ENCODE assay signal across 8 cellular contexts in the genomic region with DNA sequence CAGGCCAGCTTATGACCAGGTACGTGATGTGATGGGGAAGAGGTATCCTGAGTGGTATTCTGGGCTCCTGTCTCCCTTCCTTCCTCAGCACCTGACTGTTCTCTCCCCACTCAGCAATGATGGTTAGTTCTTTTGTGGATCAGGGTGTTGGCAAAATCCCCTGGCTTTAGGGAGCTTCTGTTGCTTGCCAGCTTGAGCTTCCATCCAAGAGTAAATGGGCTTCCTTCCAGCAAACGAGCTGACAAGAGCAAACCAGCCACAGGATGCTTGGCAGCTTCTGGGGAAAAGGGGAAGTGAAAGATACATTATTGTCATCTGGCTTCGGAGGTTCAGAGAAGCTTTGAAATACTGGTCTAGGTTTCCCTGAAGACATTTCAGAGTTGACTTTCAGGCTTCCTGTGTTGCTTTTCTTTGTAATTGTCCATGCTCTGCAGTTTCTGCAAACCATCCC. TPM values are rescaled to one million over a fixed set of nuclear protein-coding genes. Genes with fewer than 3 reads are reported as not detected.
DNase-seq lines count a peak whose midpoint lies in the region; ATAC-seq and TF ChIP-seq lines count a peak whose summit lies in the region.

No MANE protein-coding gene starts in this region.

- POLR2A ChIA-PET in activated CD4-positive, alpha-beta T cell treated with anti-CD3 and anti-CD28 coated beads, Interleukin-2, amount 10 ng/mL, durations not matched to agents 7 days and 5 days (lab: Charles Lee) = no interaction called here
- POLR2A ChIA-PET in activated naive CD8-positive, alpha-beta T cell treated with anti-CD3 and anti-CD28 coated beads, Interleukin-2, amount 10 ng/mL, durations not matched to agents 7 days and 5 days (lab: Charles Lee) = interaction anchor here (1.6 to 1.9 kb wide), 2 partner anchors 148 to 167 kb away, joined by 4 to 5 read pairs; no protein-coding TSS in a partner anchor

- H3K4me2 ChIP-seq in hepatocyte = peak overlapping the region; percentile 86

- H3K27me3 ChIP-seq in hepatocyte = peaks cover 16% of the 10 kb centered on the region
- peaks cover 0 to 19% (median 2%) of the 10 kb centered on the region in 3 donors for H3K27me3 ChIP-seq in psoas muscle (ENCODE audit: insufficient read depth in 3 of 3, low read length in 2 of 3)

- intact Hi-C loops in psoas muscle (cut with DNase I) = no loop called here

- WGBS in hepatocyte (ENCODE audit: low lambda C conversion rate, missing lambda C conversion rate) = 39% methylated on average over 3 of the region's 3 CpGs
- 0 to 10% (median 9%) methylated on average over 3 of the region's 3 CpGs for WGBS in psoas muscle, 3 donors

- peak; percentile 36 for DNase-seq in activated CD4-positive, alpha-beta T cell treated with anti-CD3 and anti-CD28 coated beads, Interleukin-2, amount 10 ng/mL, durations not matched to agents 7 days and 5 days
- no peak for DNase-seq in activated CD4-positive, alpha-beta T cell treated with anti-CD3 and anti-CD28 coated beads for 48 hours
- peak; percentile 56 for DNase-seq in HFFc6
- peak; percentile 78 for DNase-seq in NCI-H1092 treated with DMSO at 0.1 percent for 48 hours (lab: John Stamatoyannopoulos, UW)
- DNase-seq in activated naive CD8-positive, alpha-beta T cell treated with anti-CD3 and anti-CD28 coated beads, Interleukin-2, amount 10 ng/mL, durations not matched to agents 7 days and 5 days = no peak
- DNase-seq in hepatocyte (ENCODE audit: low spot score) = peak; percentile 57
- DNase-seq in substantia nigra (lab: John Stamatoyannopoulos, UW) = peak in 28 of 49 donors; percentile 7 to 90 (median 38)
- no peak for DNase-seq in psoas muscle

- peak overlapping the region; percentile 91 for H3K27ac Mint-ChIP-seq in activated CD4-positive, alpha-beta T cell treated with anti-CD3 and anti-CD28 coated beads, Interleukin-2, amount 10 ng/mL, durations not matched to agents 7 days and 5 days
- H3K27ac Mint-ChIP-seq in HFFc6 = peak overlapping the region; percentile 95
- H3K27ac Mint-ChIP-seq in activated naive CD8-positive, alpha-beta T cell treated with anti-CD3 and anti-CD28 coated beads, Interleukin-2, amount 10 ng/mL, durations not matched to agents 7 days and 5 days = peak overlapping the region; percentile 90

- H3K4me1 ChIP-seq in hepatocyte (ENCODE audit: insufficient read depth) (peaks cover 32% of the 10 kb centered on the region), psoas muscle (peaks cover 34% of the 10 kb centered on the region)

- H3K27me3 Mint-ChIP-seq in activated CD4-positive, alpha-beta T cell treated with anti-CD3 and anti-CD28 coated beads, Interleukin-2, amount 10 ng/mL, durations not matched to agents 7 days and 5 days = no peaks in the 10 kb centered on the region
- H3K27me3 Mint-ChIP-seq in HFFc6 (ENCODE audit: insufficient read depth) = peaks cover 32% of the 10 kb centered on the region
- H3K27me3 Mint-ChIP-seq in activated naive CD8-positive, alpha-beta T cell treated with anti-CD3 and anti-CD28 coated beads, Interleukin-2, amount 10 ng/mL, durations not matched to agents 7 days and 5 days = no peaks in the 10 kb centered on the region

- peaks cover 45% of the 10 kb centered on the region for H3K36me3 Mint-ChIP-seq in activated CD4-positive, alpha-beta T cell treated with anti-CD3 and anti-CD28 coated beads, Interleukin-2, amount 10 ng/mL, durations not matched to agents 7 days and 5 days (ENCODE audit: low read depth)
- H3K36me3 Mint-ChIP-seq in HFFc6 (ENCODE audit: low read depth) = peaks cover 70% of the 10 kb centered on the region
- peaks cover 25% of the 10 kb centered on the region for H3K36me3 Mint-ChIP-seq in activated naive CD8-positive, alpha-beta T cell treated with anti-CD3 and anti-CD28 coated beads, Interleukin-2, amount 10 ng/mL, durations not matched to agents 7 days and 5 days

- H2AFZ ChIP-seq in hepatocyte = no peak overlapping the region

- peaks cover 3% of the 10 kb centered on the region for H4K20me1 ChIP-seq in hepatocyte (ENCODE audit: insufficient read depth, poor library complexity, severe bottlenecking)

- peak overlapping the region; percentile 45 for H3K27ac ChIP-seq in hepatocyte
- H3K27ac ChIP-seq in substantia nigra (ENCODE audit: low read depth, low read length, poor library complexity, severe bottlenecking) = no peak overlapping the region
- no peak overlapping the region for H3K27ac ChIP-seq in psoas muscle

- H3K9me3 ChIP-seq in hepatocyte (ENCODE audit: low read depth) (no peaks in the 10 kb centered on the region), psoas muscle (no peaks in the 10 kb centered on the region)

- H3K9me2 ChIP-seq in hepatocyte (replicated peaks; ENCODE audit: insufficient read depth) = no peaks in the 10 kb centered on the region

- CTCF ChIA-PET in activated CD4-positive, alpha-beta T cell treated with anti-CD3 and anti-CD28 coated beads, Interleukin-2, amount 10 ng/mL, durations not matched to agents 7 days and 5 days (lab: Charles Lee) = interaction anchor here (0.7 to 2.3 kb wide), 7 partner anchors 8 to 199 kb away, joined by 3 to 15 read pairs (median 3); partner anchors contain the start of gene SMNDC1

- peaks cover 12% of the 10 kb centered on the region for H3K79me2 ChIP-seq in hepatocyte

- H3K4me3 ChIP-seq in hepatocyte (no peak overlapping the region), psoas muscle (no peak overlapping the region)

- H3K4me1 Mint-ChIP-seq in activated CD4-positive, alpha-beta T cell treated with anti-CD3 and anti-CD28 coated beads, Interleukin-2, amount 10 ng/mL, durations not matched to agents 7 days and 5 days = peaks cover 87% of the 10 kb centered on the region
- H3K4me1 Mint-ChIP-seq in HFFc6 (ENCODE audit: low read depth) = peaks cover 84% of the 10 kb centered on the region
- peaks cover 64% of the 10 kb centered on the region for H3K4me1 Mint-ChIP-seq in activated naive CD8-positive, alpha-beta T cell treated with anti-CD3 and anti-CD28 coated beads, Interleukin-2, amount 10 ng/mL, durations not matched to agents 7 days and 5 days

- TF ChIP-seq CTCF in HFFc6 (IDR thresholded peaks at IDR 0.05) = no peak
- TF ChIP-seq CTCF in hepatocyte (IDR thresholded peaks at IDR 0.05; ENCODE audit: poor library complexity) = no peak
- TF ChIP-seq CTCF in psoas muscle (IDR thresholded peaks at IDR 0.05) = no peak

- no peaks in the 10 kb centered on the region for H3K9me3 Mint-ChIP-seq in activated CD4-positive, alpha-beta T cell treated with anti-CD3 and anti-CD28 coated beads, Interleukin-2, amount 10 ng/mL, durations not matched to agents 7 days and 5 days
- no peaks in the 10 kb centered on the region for H3K9me3 Mint-ChIP-seq in HFFc6
- no peaks in the 10 kb centered on the region for H3K9me3 Mint-ChIP-seq in activated naive CD8-positive, alpha-beta T cell treated with anti-CD3 and anti-CD28 coated beads, Interleukin-2, amount 10 ng/mL, durations not matched to agents 7 days and 5 days

- H3K36me3 ChIP-seq in hepatocyte (replicated peaks; ENCODE audit: insufficient read depth, low read depth) (no peaks in the 10 kb centered on the region), psoas muscle (ENCODE audit: insufficient read depth in 1 of 2, low read depth in 1 of 2) (no peaks in the 10 kb centered on the region)

- H3K4me3 Mint-ChIP-seq in activated CD4-positive, alpha-beta T cell treated with anti-CD3 and anti-CD28 coated beads, Interleukin-2, amount 10 ng/mL, durations not matched to agents 7 days and 5 days = peak overlapping the region; percentile 58
- peak overlapping the region; percentile 100 for H3K4me3 Mint-ChIP-seq in HFFc6
- H3K4me3 Mint-ChIP-seq in activated naive CD8-positive, alpha-beta T cell treated with anti-CD3 and anti-CD28 coated beads, Interleukin-2, amount 10 ng/mL, durations not matched to agents 7 days and 5 days = peak overlapping the region; percentile 89

- no peak for ATAC-seq in activated naive CD8-positive, alpha-beta T cell treated with anti-CD3 and anti-CD28 coated beads, Interleukin-2, amount 10 ng/mL, durations not matched to agents 7 days and 5 days (ENCODE audit: low read depth)
- no peak for ATAC-seq in psoas muscle

RNA-seq across cellular contexts. Expression of gene DUSP5, which starts 5.2 kb away (rescaled TPM):
- total RNA-seq in activated CD4-positive, alpha-beta T cell treated with anti-CD3 and anti-CD28 coated beads, Interleukin-2, amount 10 ng/mL, durations not matched to agents 7 days and 5 days = 10 to 100 TPM; 24.8 to 25.9 TPM
- 10 to 100 TPM; 31.9 to 58.2 (median 35.0) TPM for total RNA-seq in HFFc6 (2021; fragmentation: NEBNext Ultra II Directional; extraction: Animal tissue kit (Norgen Biotek cat#: 25700))
- total RNA-seq in activated naive CD8-positive, alpha-beta T cell treated with anti-CD3 and anti-CD28 coated beads, Interleukin-2, amount 10 ng/mL, durations not matched to agents 7 days and 5 days = 10 to 100 TPM; 23.1 to 24.3 TPM
- 47.5 and 49.6 TPM in 2 replicates for total RNA-seq in hepatocyte
- 54.2 and 60.7 TPM in 2 replicates for polyA plus RNA-seq in hepatocyte
- total RNA-seq in psoas muscle = 1 to 10 TPM; 1.3 to 2.9 (median 2.4) TPM
- polyA plus RNA-seq in psoas muscle = 10 to 100 TPM in 1 of 3 donors, 1 to 10 TPM in 2; 1.2 to 77.5 (median 1.9) TPM

Comparison
In these comparisons a context has a peak if more than half of its experiments do, and no peak if none do; other contexts are left out.
1. DNase-seq: peak in activated CD4-positive, alpha-beta T cell treated with anti-CD3 and anti-CD28 coated beads, Interleukin-2, amount 10 ng/mL, durations not matched to agents 7 days and 5 days (single experiment), HFFc6 (single experiment), NCI-H1092 treated with DMSO at 0.1 percent for 48 hours (single experiment), hepatocyte (single experiment) and substantia nigra (28 of 49); none in activated CD4-positive, alpha-beta T cell treated with anti-CD3 and anti-CD28 coated beads for 48 hours (single experiment), activated naive CD8-positive, alpha-beta T cell treated with anti-CD3 and anti-CD28 coated beads, Interleukin-2, amount 10 ng/mL, durations not matched to agents 7 days and 5 days (single experiment) and psoas muscle (0 of 2).
2. RNA of gene DUSP5, which starts 5.2 kb away (total RNA-seq): 47.5 to 49.6 TPM in hepatocyte, 31.9 to 58.2 TPM in HFFc6, 24.8 to 25.9 TPM in activated CD4-positive, alpha-beta T cell treated with anti-CD3 and anti-CD28 coated beads, Interleukin-2, amount 10 ng/mL, durations not matched to agents 7 days and 5 days and 23.1 to 24.3 TPM in activated naive CD8-positive, alpha-beta T cell treated with anti-CD3 and anti-CD28 coated beads, Interleukin-2, amount 10 ng/mL, durations not matched to agents 7 days and 5 days; 1.3 to 2.9 TPM in psoas muscle; every median in the first group is over 4 times any median in the second.
3. Peak in every context shown above with its lines, with median percentiles within 50 percentile points of each other: H3K27ac Mint-ChIP-seq and H3K4me3 Mint-ChIP-seq.